Comparison of ENCODE assay signal across 8 cellular contexts in the genomic region with DNA sequence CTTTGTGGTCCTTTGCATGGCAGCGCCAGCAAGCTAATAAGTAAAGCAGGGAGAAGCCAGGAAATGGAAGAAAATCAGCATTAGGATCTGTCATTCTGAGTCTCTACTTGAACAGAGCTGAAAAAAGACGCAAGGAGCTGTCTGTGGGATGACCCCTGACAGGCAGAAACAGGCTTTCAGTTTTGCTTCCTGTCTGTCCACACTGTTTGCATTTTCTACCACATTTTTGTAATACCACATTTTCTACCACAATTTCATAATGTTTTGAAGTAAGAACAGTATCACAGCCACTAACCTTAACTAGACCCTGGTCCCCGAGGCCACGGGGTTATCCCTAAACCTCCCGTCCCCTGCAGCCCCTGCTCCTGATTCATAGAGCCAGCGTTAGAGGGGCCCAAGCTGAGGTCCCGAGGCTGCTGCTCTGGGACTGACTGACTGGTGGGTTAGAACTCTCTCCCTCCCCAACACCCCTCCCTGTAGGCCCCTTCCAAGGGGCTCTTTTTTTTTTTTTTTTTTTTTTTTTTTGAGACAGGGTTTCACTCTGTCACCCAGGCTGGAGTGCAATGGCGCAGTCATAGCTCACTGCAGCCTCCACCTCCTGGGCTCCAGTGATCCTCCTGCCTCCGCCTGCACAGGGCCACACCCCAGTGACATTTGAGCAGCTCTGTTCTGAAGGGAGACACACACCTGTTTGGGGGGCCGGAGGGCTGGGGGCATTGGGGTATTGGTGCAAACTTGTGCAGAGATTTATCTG. TPM values are rescaled to one million over a fixed set of nuclear protein-coding genes. Genes with fewer than 3 reads are reported as not detected.
DNase-seq lines count a peak whose midpoint lies in the region; ATAC-seq and TF ChIP-seq lines count a peak whose summit lies in the region.

No MANE protein-coding gene starts in this region.

- H4K20me1 ChIP-seq in PC-3 (ENCODE audit: low read length): no peaks in the 10 kb centered on the region

- no peaks in the 10 kb centered on the region for H3F3A ChIP-seq in PC-3 (ENCODE audit: low read length, unreplicated experiment)

- H3K4me3 ChIP-seq in neuronal stem cell (ENCODE audit: low read length in 2 of 2): no peak overlapping the region
- H3K4me3 ChIP-seq in PC-3 (ENCODE audit: low read length): no peak overlapping the region
- H3K4me3 ChIP-seq in dorsolateral prefrontal cortex: no peak overlapping the region

- H2BK12ac ChIP-seq in neuronal stem cell (ENCODE audit: low read length): no peak overlapping the region

- ATAC-seq in GM19023 (IDR thresholded peaks at IDR 0.05; ENCODE audit: unreplicated experiment) (peak; percentile 62), HG03280 (IDR thresholded peaks at IDR 0.05; ENCODE audit: unreplicated experiment) (peak; percentile 70), PC-3 (no peak)
- ATAC-seq in activated CD8-positive, alpha-beta T cell treated with anti-CD3 and anti-CD28 coated beads, Interleukin-2, amount 10 ng/mL, durations not matched to agents 7 days and 5 days: peak; percentile 54

- H3K79me1 ChIP-seq in neuronal stem cell (ENCODE audit: low read depth, low read length): peaks cover 2% of the 10 kb centered on the region

- no peak overlapping the region for H2BK5ac ChIP-seq in neuronal stem cell (ENCODE audit: low read length)

- CTCF ChIA-PET in activated CD8-positive, alpha-beta T cell treated with anti-CD3 and anti-CD28 coated beads, Interleukin-2, amount 10 ng/mL, durations not matched to agents 7 days and 5 days (lab: Charles Lee): interaction anchor here (0.7 to 5.8 kb wide), 12 partner anchors 9 to 273 kb away, joined by 3 to 43 read pairs (median 4); partner anchors contain the start of genes ABCA2 and PAXX
- CTCF ChIA-PET in PC-3 (lab: Charles Lee): interaction anchor here (1.6 kb wide), 1 partner anchor 29 kb away, joined by 12 read pairs; no protein-coding TSS in a partner anchor

- no peaks in the 10 kb centered on the region for H3K79me2 ChIP-seq in PC-3 (ENCODE audit: low read length)

- H3K9me3 ChIP-seq in neuronal stem cell (replicated peaks in 1 of 2; ENCODE audit: control insufficient read depth in 2 of 2, insufficient read depth in 1 of 2, low read depth in 1 of 2, low read length in 2 of 2) (no peaks in the 10 kb centered on the region), PC-3 (ENCODE audit: low read length) (no peaks in the 10 kb centered on the region)

- peak overlapping the region; percentile 86 for H3K27ac Mint-ChIP-seq in activated CD8-positive, alpha-beta T cell treated with anti-CD3 and anti-CD28 coated beads, Interleukin-2, amount 10 ng/mL, durations not matched to agents 7 days and 5 days

- DNase-seq in AML-193 (lab: John Stamatoyannopoulos, UW) (peak; percentile 91 to 92), neuronal stem cell (ENCODE audit: low spot score) (no peak), HUDEP-2 (lab: John Stamatoyannopoulos, UW; ENCODE audit: unreplicated experiment in 76 of 76) (no peak), PC-3 (no peak), dorsolateral prefrontal cortex (no peak)
- DNase-seq in activated CD8-positive, alpha-beta T cell treated with anti-CD3 and anti-CD28 coated beads, Interleukin-2, amount 10 ng/mL, durations not matched to agents 7 days and 5 days: peak; percentile 70

- H3K4me3 Mint-ChIP-seq in activated CD8-positive, alpha-beta T cell treated with anti-CD3 and anti-CD28 coated beads, Interleukin-2, amount 10 ng/mL, durations not matched to agents 7 days and 5 days: peak overlapping the region; percentile 55

- H3K36me3 ChIP-seq in neuronal stem cell (replicated peaks in 1 of 2; ENCODE audit: control insufficient read depth in 2 of 2, insufficient read depth in 2 of 2, low read length in 2 of 2) (no peaks in the 10 kb centered on the region), PC-3 (ENCODE audit: low read depth, low read length) (no peaks in the 10 kb centered on the region)

- H2AFZ ChIP-seq in neuronal stem cell (ENCODE audit: low read length) (peak overlapping the region; percentile 75), PC-3 (ENCODE audit: low read length) (no peak overlapping the region)

- BruUV-seq in PC-3 (replicated peaks; lab: Mats Ljungman, UMichigan): no TSS peak

- POLR2A ChIA-PET in activated CD8-positive, alpha-beta T cell treated with anti-CD3 and anti-CD28 coated beads, Interleukin-2, amount 10 ng/mL, durations not matched to agents 7 days and 5 days (lab: Charles Lee): interaction anchor here (0.6 to 1.3 kb wide), 6 partner anchors 9 to 320 kb away, joined by 3 to 5 read pairs (median 3); partner anchors contain the start of gene TUBB4B
- POLR2A ChIA-PET in PC-3 (lab: Charles Lee; ENCODE audit: unreplicated experiment): no interaction called here

- H4K8ac ChIP-seq in neuronal stem cell (ENCODE audit: low read depth, low read length): no peak overlapping the region

- TF ChIP-seq CTCF in PC-3 (conservative IDR thresholded peaks at IDR 0.05; ENCODE audit: low read depth, low read length): no peak
- TF ChIP-seq CTCF in dorsolateral prefrontal cortex (IDR thresholded peaks at IDR 0.05 in 54 of 56, conservative IDR thresholded peaks at IDR 0.05 in 2 of 56; ENCODE audit: low read depth in 1 of 56, partially characterized antibody in 56 of 56): no peak

- H3K27me3 Mint-ChIP-seq in activated CD8-positive, alpha-beta T cell treated with anti-CD3 and anti-CD28 coated beads, Interleukin-2, amount 10 ng/mL, durations not matched to agents 7 days and 5 days (ENCODE audit: low read depth): no peaks in the 10 kb centered on the region

- no peaks in the 10 kb centered on the region for H3K9me3 Mint-ChIP-seq in activated CD8-positive, alpha-beta T cell treated with anti-CD3 and anti-CD28 coated beads, Interleukin-2, amount 10 ng/mL, durations not matched to agents 7 days and 5 days (ENCODE audit: insufficient read depth)

- H4K91ac ChIP-seq in neuronal stem cell (ENCODE audit: low read depth, low read length, poor library complexity): no peak overlapping the region

- peaks cover 60% of the 10 kb centered on the region for H3K4me1 Mint-ChIP-seq in activated CD8-positive, alpha-beta T cell treated with anti-CD3 and anti-CD28 coated beads, Interleukin-2, amount 10 ng/mL, durations not matched to agents 7 days and 5 days (ENCODE audit: low read depth)

- H3K23ac ChIP-seq in neuronal stem cell (ENCODE audit: low read depth, low read length, poor library complexity): no peak overlapping the region

- H3K18ac ChIP-seq in neuronal stem cell (ENCODE audit: low read length): no peak overlapping the region

- no peak overlapping the region for H2BK120ac ChIP-seq in neuronal stem cell (ENCODE audit: low read depth, low read length)

- intact Hi-C loops in PC-3 (cut with micrococcal nuclease) (no loop called here), dorsolateral prefrontal cortex (cut with DNase I) (loop anchor here in 1 of 2 donors (5.0 kb wide), 1 partner anchor 37 kb away; no protein-coding TSS in a partner anchor)

- H3K9me2 ChIP-seq in PC-3 (replicated peaks; ENCODE audit: low read length): no peaks in the 10 kb centered on the region

- H2AK5ac ChIP-seq in neuronal stem cell (ENCODE audit: low read depth, low read length): no peak overlapping the region

- peaks cover 5 to 14% of the 10 kb centered on the region in 2 donors for H3K4me1 ChIP-seq in neuronal stem cell (ENCODE audit: control insufficient read depth in 2 of 2, insufficient read depth in 1 of 2, low read depth in 1 of 2, low read length in 2 of 2)
- peaks cover 18% of the 10 kb centered on the region for H3K4me1 ChIP-seq in PC-3 (ENCODE audit: insufficient read depth, low read length)

- WGBS in neuronal stem cell (ENCODE audit: extremely low coverage in 2 of 2, insufficient read length in 2 of 2, insufficient replicate concordance in 1 of 2), 2 donors: no CpG with 5 or more reads among the region's 10 CpGs

- no peak overlapping the region for H3K27ac ChIP-seq in neuronal stem cell (replicated peaks; ENCODE audit: low read length)
- no peak overlapping the region for H3K27ac ChIP-seq in PC-3 (ENCODE audit: low read length)
- H3K27ac ChIP-seq in dorsolateral prefrontal cortex: peak overlapping the region in 1 of 59 donors; percentile 44

- H2BK15ac ChIP-seq in neuronal stem cell (ENCODE audit: low read length): no peak overlapping the region

- H3K4me2 ChIP-seq in neuronal stem cell (ENCODE audit: insufficient read depth, low read length, poor library complexity, severe bottlenecking): no peak overlapping the region
- H3K4me2 ChIP-seq in PC-3 (ENCODE audit: low read length): no peak overlapping the region

- peaks cover 0 to 5% (median 0%) of the 10 kb centered on the region in 3 experiments for H3K27me3 ChIP-seq in neuronal stem cell (ENCODE audit: control insufficient read depth in 3 of 3, insufficient read depth in 3 of 3, low read depth in 1 of 3, low read length in 3 of 3)
- no peaks in the 10 kb centered on the region for H3K27me3 ChIP-seq in PC-3 (ENCODE audit: low read length)
- no peaks in the 10 kb centered on the region for H3K27me3 ChIP-seq in dorsolateral prefrontal cortex

- H3K4ac ChIP-seq in neuronal stem cell (ENCODE audit: low read length): no peak overlapping the region

- H3K14ac ChIP-seq in neuronal stem cell (ENCODE audit: low read length): no peak overlapping the region

- no peaks in the 10 kb centered on the region for H3K36me3 Mint-ChIP-seq in activated CD8-positive, alpha-beta T cell treated with anti-CD3 and anti-CD28 coated beads, Interleukin-2, amount 10 ng/mL, durations not matched to agents 7 days and 5 days (ENCODE audit: low read depth)

- no peak overlapping the region for H3K9ac ChIP-seq in neuronal stem cell (ENCODE audit: low read depth, low read length, poor library complexity)
- no peak overlapping the region for H3K9ac ChIP-seq in PC-3 (ENCODE audit: low read length)

RNA-seq across cellular contexts. Expression of gene CLIC3, which starts 4.0 kb away (rescaled TPM):
- total RNA-seq in activated CD8-positive, alpha-beta T cell treated with anti-CD3 and anti-CD28 coated beads, Interleukin-2, amount 10 ng/mL, durations not matched to agents 7 days and 5 days: 1 to 10 TPM; 3.6 to 4.8 TPM
- polyA plus RNA-seq in neuronal stem cell (2013, experiment 1 of 2): not detected
- polyA plus RNA-seq in neuronal stem cell (2013, experiment 2 of 2): not detected
- 1.4 and 4.3 TPM in 2 replicates for total RNA-seq in PC-3 (2014; rRNA removed)
- total RNA-seq in dorsolateral prefrontal cortex: 1 to 10 TPM in 30 of 120 experiments, under 1 TPM in 28, not detected in 62; 0.47 to 3.2 (median 1.0) TPM

RNA-seq across cellular contexts. Expression of gene PAXX, which starts 8.1 kb away (rescaled TPM):
- 10 to 100 TPM; 80.6 to 85.2 TPM for total RNA-seq in activated CD8-positive, alpha-beta T cell treated with anti-CD3 and anti-CD28 coated beads, Interleukin-2, amount 10 ng/mL, durations not matched to agents 7 days and 5 days
- polyA plus RNA-seq in neuronal stem cell (2013, experiment 1 of 2): 57.4 TPM
- 58.1 TPM for polyA plus RNA-seq in neuronal stem cell (2013, experiment 2 of 2)
- total RNA-seq in PC-3 (2014; rRNA removed) (113 and 137 TPM in 2 replicates), dorsolateral prefrontal cortex (10 to 100 TPM; 30.9 to 76.1 (median 46.1) TPM)

RNA-seq across cellular contexts. Expression of gene LCNL1, which starts 17.6 kb away (rescaled TPM):
- total RNA-seq in activated CD8-positive, alpha-beta T cell treated with anti-CD3 and anti-CD28 coated beads, Interleukin-2, amount 10 ng/mL, durations not matched to agents 7 days and 5 days: not detected
- polyA plus RNA-seq in neuronal stem cell (2013, experiment 1 of 2): 0.07 TPM
- 0.07 TPM for polyA plus RNA-seq in neuronal stem cell (2013, experiment 2 of 2)
- total RNA-seq in PC-3 (2014; rRNA removed) (not detected in 2 replicates), dorsolateral prefrontal cortex (10 to 100 TPM in 119 of 120 experiments, 1 to 10 TPM in 1; 9.8 to 81.8 (median 27.3) TPM)

RNA-seq across cellular contexts. Expression of gene PTGDS, which starts 23.1 kb away (rescaled TPM):
- total RNA-seq in activated CD8-positive, alpha-beta T cell treated with anti-CD3 and anti-CD28 coated beads, Interleukin-2, amount 10 ng/mL, durations not matched to agents 7 days and 5 days: 1 to 10 TPM; 1.2 to 1.4 TPM
- 0.33 TPM for polyA plus RNA-seq in neuronal stem cell (2013, experiment 1 of 2)
- 0.42 TPM for polyA plus RNA-seq in neuronal stem cell (2013, experiment 2 of 2)
- total RNA-seq in PC-3 (2014; rRNA removed): not detected in 2 replicates
- total RNA-seq in dorsolateral prefrontal cortex: 1,000 to 10,000 TPM; 1,122 to 4,894 (median 2,197) TPM

RNA-seq across cellular contexts. Expression of gene ABCA2, which starts 27.7 kb away (rescaled TPM):
- 10 to 100 TPM; 61.5 to 62.0 TPM for total RNA-seq in activated CD8-positive, alpha-beta T cell treated with anti-CD3 and anti-CD28 coated beads, Interleukin-2, amount 10 ng/mL, durations not matched to agents 7 days and 5 days
- polyA plus RNA-seq in neuronal stem cell (2013, experiment 1 of 2): 27.7 TPM
- polyA plus RNA-seq in neuronal stem cell (2013, experiment 2 of 2): 24.0 TPM
- total RNA-seq in PC-3 (2014; rRNA removed) (25.9 and 31.5 TPM in 2 replicates), dorsolateral prefrontal cortex (1,000 to 10,000 TPM in 22 of 120 experiments, 100 to 1,000 TPM in 98; 266 to 2,644 (median 606) TPM)

Comparison
In these comparisons a context has a peak if more than half of its experiments do, and no peak if none do; other contexts are left out.
1. DNase-seq: peak in AML-193 (2 of 2) and activated CD8-positive, alpha-beta T cell treated with anti-CD3 and anti-CD28 coated beads, Interleukin-2, amount 10 ng/mL, durations not matched to agents 7 days and 5 days (single experiment); none in neuronal stem cell (single experiment), HUDEP-2 (0 of 76), PC-3 (single experiment) and dorsolateral prefrontal cortex (0 of 10).
2. RNA of gene LCNL1, which starts 17.6 kb away (total RNA-seq): 9.8 to 81.8 TPM in dorsolateral prefrontal cortex; not detected in activated CD8-positive, alpha-beta T cell treated with anti-CD3 and anti-CD28 coated beads, Interleukin-2, amount 10 ng/mL, durations not matched to agents 7 days and 5 days and not detected in PC-3; every median in the first group is over 10 times any median in the second.